In the genomic region with DNA sequence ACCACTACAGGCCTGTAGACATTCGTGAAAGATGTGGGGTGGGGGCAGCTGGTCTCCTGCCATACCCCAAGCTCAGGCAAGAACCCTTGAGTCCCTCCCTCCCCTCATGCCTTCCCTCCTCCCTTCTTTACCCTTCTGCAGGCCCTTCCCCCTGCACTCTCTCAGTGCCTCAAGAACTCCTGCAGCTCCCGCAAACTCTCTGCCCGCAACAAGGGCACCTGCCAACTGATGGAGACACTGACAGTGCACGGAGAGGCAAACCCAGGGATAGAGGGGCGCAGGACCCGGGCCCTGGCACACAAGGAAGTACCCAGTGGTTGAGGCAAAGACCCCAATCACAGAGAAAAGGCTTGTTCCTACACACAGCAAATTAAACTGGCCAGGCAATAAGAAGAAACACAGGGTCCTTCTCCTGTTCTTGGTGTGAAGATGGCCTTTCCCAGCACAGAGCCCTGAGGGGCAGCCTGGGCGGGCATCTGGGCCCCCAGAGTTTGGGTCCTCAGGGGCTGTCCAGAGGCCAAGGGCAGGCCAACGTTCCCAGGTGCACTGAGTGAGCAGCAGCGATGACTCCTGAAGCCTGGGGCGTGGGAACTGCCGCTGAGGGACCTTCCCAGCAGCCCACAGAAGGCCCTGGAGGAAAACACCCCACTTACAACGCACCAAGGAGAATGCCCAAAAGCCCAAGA, we compare ENCODE assay signal across 20 cellular contexts. TPM values are rescaled to one million over a fixed set of nuclear protein-coding genes. Genes with fewer than 3 reads are reported as not detected.
A peak's percentile ranks its signal among the peaks of the same experiment; 100 is the strongest.
DNase-seq lines count a peak whose midpoint lies in the region; ATAC-seq, FAIRE-seq and TF ChIP-seq lines count a peak whose summit lies in the region.
"Had no signal": no experiment of that assay in that cellular context is flagged by ENCODE, and none has a peak within 500 bp of the region (broad histone marks: within the 10 kb centered on the region; RNA-seq: fewer than 3 reads in every experiment).

No MANE protein-coding gene starts in this region.

- 76 to 86% (median 82%) methylated on average over 12 of the region's 12 CpGs for WGBS in spleen, 5 donors

- H3K4me1 ChIP-seq in kidney (ENCODE audit: control insufficient read depth in 1 of 2, insufficient read depth in 1 of 2, low read depth in 1 of 2, low read length in 2 of 2) (peaks cover 0 to 2% of the 10 kb centered on the region in 2 donors), spleen (peaks cover 0 to 6% (median 0%) of the 10 kb centered on the region in 6 donors)

- no peaks in the 10 kb centered on the region for H3K4me1 Mint-ChIP-seq in activated CD8-positive, alpha-beta memory T cell treated with anti-CD3 and anti-CD28 coated beads, Interleukin-2, amount 10 ng/mL, durations not matched to agents 7 days and 5 days
- H3K4me1 Mint-ChIP-seq: CD14-positive monocyte, IgD-negative memory B cell had no signal

- TF ChIP-seq POLR2A in spleen (IDR thresholded peaks at IDR 0.05): no peak

- CTCF ChIA-PET in activated CD8-positive, alpha-beta memory T cell treated with anti-CD3 and anti-CD28 coated beads, Interleukin-2, amount 10 ng/mL, durations not matched to agents 7 days and 5 days (lab: Charles Lee): interaction anchor here (0.6 to 1.5 kb wide), 7 partner anchors 8 to 250 kb away, joined by 3 to 9 read pairs (median 3); no protein-coding TSS in a partner anchor

- H3K36me3 ChIP-seq in kidney (ENCODE audit: control insufficient read depth in 1 of 2, insufficient read depth in 2 of 2, low read length in 2 of 2) (no peaks in the 10 kb centered on the region), spleen (no peaks in the 10 kb centered on the region)

- no peak overlapping the region for H3K9ac ChIP-seq in kidney (ENCODE audit: low read length in 2 of 2)

- TF ChIP-seq CTCF in GM12865 (IDR thresholded peaks at IDR 0.05; ENCODE audit: insufficient read depth, low read depth, low read length, missing control alignments) (no peak), kidney (IDR thresholded peaks at IDR 0.05; ENCODE audit: borderline replicate concordance, extremely low read depth, insufficient read depth) (no peak), spleen (IDR thresholded peaks at IDR 0.05 in 8 of 11, conservative IDR thresholded peaks at IDR 0.05 in 3 of 11) (no peak)

- no peaks in the 10 kb centered on the region for H3K9me3 Mint-ChIP-seq in activated CD8-positive, alpha-beta memory T cell treated with anti-CD3 and anti-CD28 coated beads, Interleukin-2, amount 10 ng/mL, durations not matched to agents 7 days and 5 days (ENCODE audit: low read depth)
- H3K9me3 Mint-ChIP-seq: CD8-positive, alpha-beta T cell; H9; IgD-negative memory B cell had no signal

- no peak overlapping the region for H3K4me3 ChIP-seq in GM12865 (ENCODE audit: low read depth, low read length)
- no peak overlapping the region for H3K4me3 ChIP-seq in kidney (ENCODE audit: low read length in 2 of 2)
- H3K4me3 ChIP-seq in spleen: no peak overlapping the region

- H3K27me3 ChIP-seq in spleen (replicated peaks in 1 of 7): peaks cover 0 to 70% (median 21%) of the 10 kb centered on the region in 7 donors

- H3K4me3 Mint-ChIP-seq in activated CD8-positive, alpha-beta memory T cell treated with anti-CD3 and anti-CD28 coated beads, Interleukin-2, amount 10 ng/mL, durations not matched to agents 7 days and 5 days: no peak overlapping the region
- H3K4me3 Mint-ChIP-seq: CD8-positive, alpha-beta T cell; IgD-negative memory B cell had no signal

- H3K27ac ChIP-seq in kidney (ENCODE audit: low read depth in 2 of 2, low read length in 2 of 2): no peak overlapping the region
- H3K27ac ChIP-seq in spleen: no peak overlapping the region

- FAIRE-seq in kidney (lab: Jason Lieb, UNC): no peak
- FAIRE-seq: GM18507 had no signal

- peaks cover 10% of the 10 kb centered on the region for H3K27me3 Mint-ChIP-seq in activated CD8-positive, alpha-beta memory T cell treated with anti-CD3 and anti-CD28 coated beads, Interleukin-2, amount 10 ng/mL, durations not matched to agents 7 days and 5 days

- H3K27ac Mint-ChIP-seq in activated CD8-positive, alpha-beta memory T cell treated with anti-CD3 and anti-CD28 coated beads, Interleukin-2, amount 10 ng/mL, durations not matched to agents 7 days and 5 days: no peak overlapping the region
- H3K27ac Mint-ChIP-seq: CD14-positive monocyte; CD8-positive, alpha-beta T cell; H9; IgD-negative memory B cell had no signal

- H3K36me3 Mint-ChIP-seq in activated CD8-positive, alpha-beta memory T cell treated with anti-CD3 and anti-CD28 coated beads, Interleukin-2, amount 10 ng/mL, durations not matched to agents 7 days and 5 days: no peaks in the 10 kb centered on the region
- H3K36me3 Mint-ChIP-seq: CD14-positive monocyte; CD8-positive, alpha-beta T cell; IgD-negative memory B cell had no signal

- ATAC-seq in activated CD8-positive, alpha-beta memory T cell treated with anti-CD3 and anti-CD28 coated beads, Interleukin-2, amount 10 ng/mL, durations not matched to agents 7 days and 5 days: no peak
- ATAC-seq in GM21825 (IDR thresholded peaks at IDR 0.05; ENCODE audit: unreplicated experiment): no peak
- ATAC-seq: CD8-positive, alpha-beta T cell had no signal

- DNase-seq in activated CD8-positive, alpha-beta memory T cell treated with anti-CD3 and anti-CD28 coated beads, Interleukin-2, amount 10 ng/mL, durations not matched to agents 7 days and 5 days: peak; percentile 26
- DNase-seq in activated CD8-positive, alpha-beta memory T cell treated with anti-CD3 and anti-CD28 coated beads, Interleukin-2, amount 50 U/mL, for 4 hours: no peak
- DNase-seq in GM12865 (ENCODE audit: low read depth) (peak; percentile 33), kidney (peak; percentile 56), spleen (peak; percentile 68), GM19240 (ENCODE audit: insufficient read length, low spot score) (no peak), NCI-H2107 treated with DMSO at 0.1 percent for 48 hours (lab: John Stamatoyannopoulos, UW; ENCODE audit: unreplicated experiment) (no peak)
- DNase-seq: ACHN; CD8-positive, alpha-beta T cell; COR-L47; DND-41; GDM1; GOT3 had no signal

- intact Hi-C loops in kidney (cut with DNase I): no loop called here
- intact Hi-C loops in spleen (cut with DNase I; ENCODE audit: low total_unique reads): no loop called here

- H3K9me3 ChIP-seq in kidney (ENCODE audit: control insufficient read depth in 1 of 2, low read length in 2 of 2) (no peaks in the 10 kb centered on the region), spleen (no peaks in the 10 kb centered on the region)

RNA-seq across cellular contexts. Expression of gene TEKT4, which starts 1.6 kb away (rescaled TPM):
- total RNA-seq in activated CD8-positive, alpha-beta memory T cell treated with anti-CD3 and anti-CD28 coated beads, Interleukin-2, amount 10 ng/mL, durations not matched to agents 7 days and 5 days: not detected
- total RNA-seq in kidney: 0.16 TPM
- not detected for polyA plus RNA-seq in kidney (ENCODE audit: insufficient read depth, low read depth, low replicate concordance)
- total RNA-seq in spleen: not detected
- polyA plus RNA-seq in spleen: not detected
- total RNA-seq: A172; CD8-positive, alpha-beta T cell; H9; HT1080 had no signal
- polyA plus RNA-seq: CD14-positive monocyte, IgD-negative memory B cell had no signal

Comparison
In these comparisons a context has a peak if more than half of its experiments do, and no peak if none do; other contexts are left out.
1. DNase-seq: peak in activated CD8-positive, alpha-beta memory T cell treated with anti-CD3 and anti-CD28 coated beads, Interleukin-2, amount 10 ng/mL, durations not matched to agents 7 days and 5 days (single experiment), GM12865 (single experiment), kidney (single experiment) and spleen (single experiment); none in activated CD8-positive, alpha-beta memory T cell treated with anti-CD3 and anti-CD28 coated beads, Interleukin-2, amount 50 U/mL, for 4 hours (single experiment), GM19240 (single experiment) and NCI-H2107 treated with DMSO at 0.1 percent for 48 hours (single experiment).